In genomic region chr18:2963048-2963447, GRCh38 we compare ENCODE assay signal across 15 cellular contexts. TPM values are rescaled to one million over a fixed set of nuclear protein-coding genes. Genes with fewer than 3 reads are reported as not detected.
DNase-seq lines count a peak whose midpoint lies in the region; ATAC-seq and TF ChIP-seq lines count a peak whose summit lies in the region.
"Had no signal": no experiment of that assay in that cellular context is flagged by ENCODE, and none has a peak within 500 bp of the region (broad histone marks: within the 10 kb centered on the region; RNA-seq: fewer than 3 reads in every experiment).

No MANE protein-coding gene starts in this region.

- H2BK120ac ChIP-seq in mesenchymal stem cell (ENCODE audit: low read depth, low read length), result no peak overlapping the region

- H3K27ac Mint-ChIP-seq in GM23338, result no peak overlapping the region

- peaks cover 6% of the 10 kb centered on the region for H3K79me2 ChIP-seq in PC-3 (ENCODE audit: low read length)
- peaks cover 15% of the 10 kb centered on the region for H3K79me2 ChIP-seq in GM23338 (replicated peaks; ENCODE audit: insufficient read depth)

- POLR2A ChIA-PET in PC-3 (lab: Charles Lee; ENCODE audit: unreplicated experiment), result no interaction called here

- H2BK15ac ChIP-seq in mesenchymal stem cell (ENCODE audit: low read depth, poor library complexity, severe bottlenecking), result no peak overlapping the region

- H2BK5ac ChIP-seq in mesenchymal stem cell (ENCODE audit: low read depth, low read length, poor library complexity, severe bottlenecking), result no peak overlapping the region

- H2AK5ac ChIP-seq in mesenchymal stem cell (ENCODE audit: low read length, severe bottlenecking), result peak overlapping the region; percentile 4

- H3K9me3 ChIP-seq in KOPT-K1 (ENCODE audit: insufficient read depth, low read length, poor library complexity, severe bottlenecking) (no peaks in the 10 kb centered on the region), mesenchymal stem cell (ENCODE audit: control insufficient read depth, low read length) (no peaks in the 10 kb centered on the region), PC-3 (ENCODE audit: low read length) (no peaks in the 10 kb centered on the region)
- H3K9me3 ChIP-seq: BE2C had no signal

- CTCF ChIA-PET in PC-3 (lab: Charles Lee), result no interaction called here

- ATAC-seq in activated T-cell treated with anti-CD3 and anti-CD28 coated beads, Interleukin-2, amount 50 U/mL, for 4 hours, result peak; percentile 57 to 63
- ATAC-seq in GM18498 (IDR thresholded peaks at IDR 0.05; ENCODE audit: unreplicated experiment) (no peak), PC-3 (no peak), GM23338 (no peak), HG03460 (IDR thresholded peaks at IDR 0.05; ENCODE audit: unreplicated experiment) (no peak)

- H3F3A ChIP-seq in PC-3 (ENCODE audit: low read length, unreplicated experiment), result no peaks in the 10 kb centered on the region
- no peaks in the 10 kb centered on the region for H3F3A ChIP-seq in GM23338 (replicated peaks; ENCODE audit: low read depth)

- H3K27ac ChIP-seq in KOPT-K1 (ENCODE audit: low read depth, low read length, poor library complexity, severe bottlenecking) (peak overlapping the region; percentile 87), mesenchymal stem cell (ENCODE audit: low read length, poor library complexity, severe bottlenecking) (no peak overlapping the region), PC-3 (ENCODE audit: low read length) (no peak overlapping the region), GM23338 (ENCODE audit: low read depth) (no peak overlapping the region)
- H3K27ac ChIP-seq: HL-60 had no signal

- TF ChIP-seq CTCF in PC-3 (conservative IDR thresholded peaks at IDR 0.05; ENCODE audit: low read depth, low read length) (no peak), GM23338 (conservative IDR thresholded peaks at IDR 0.05; ENCODE audit: low read depth in 2 of 2) (no peak)

- no peak overlapping the region for H3K4ac ChIP-seq in mesenchymal stem cell (ENCODE audit: low read depth in 1 of 2, low read length in 2 of 2)

- DNase-seq in CD1c-positive myeloid dendritic cell (ENCODE audit: extremely low spot score) (peak; percentile 32), mesenchymal stem cell (no peak), PC-3 (no peak), GM23338 (ENCODE audit: low spot score) (no peak)
- peak; percentile 44 for DNase-seq in activated T-cell treated with anti-CD3 and anti-CD28 coated beads, Interleukin-2, amount 50 U/mL, for 4 hours
- DNase-seq: BE2C; dermis blood vessel endothelial cell; glutamatergic neuron; NCI-H1092; stimulated activated CD8-positive, alpha-beta memory T cell treated with anti-CD3 and anti-CD28 coated beads, Interleukin-4, amount 100 ng/mL, for 48 hours; SW 1271 had no signal

- H4K91ac ChIP-seq in mesenchymal stem cell (ENCODE audit: low read length), result no peak overlapping the region

- no peaks in the 10 kb centered on the region for H3K9me3 Mint-ChIP-seq in activated T-cell treated with anti-CD3 and anti-CD28 coated beads, Interleukin-2, amount 50 U/mL, for 4 hours
- H3K9me3 Mint-ChIP-seq in GM23338, result no peaks in the 10 kb centered on the region

- H3K4me3 ChIP-seq in mesenchymal stem cell (ENCODE audit: insufficient read depth in 1 of 2, low read depth in 1 of 2, low read length in 2 of 2) (no peak overlapping the region), PC-3 (ENCODE audit: low read length) (no peak overlapping the region), GM23338 (no peak overlapping the region)

- H3K4me1 Mint-ChIP-seq in activated T-cell treated with anti-CD3 and anti-CD28 coated beads, Interleukin-2, amount 50 U/mL, for 4 hours (ENCODE audit: low read depth), result peaks cover 92% of the 10 kb centered on the region
- H3K4me1 Mint-ChIP-seq in GM23338, result peaks cover 15% of the 10 kb centered on the region; the same call in 2 of the 3 replicates

- H3K4me1 ChIP-seq in mesenchymal stem cell (ENCODE audit: control insufficient read depth, insufficient read depth, low read depth, low read length) (peaks cover 14% of the 10 kb centered on the region), PC-3 (ENCODE audit: insufficient read depth, low read length) (no peaks in the 10 kb centered on the region), GM23338 (ENCODE audit: insufficient read depth) (peaks cover 10% of the 10 kb centered on the region)

- H2BK12ac ChIP-seq in mesenchymal stem cell (ENCODE audit: low read length in 2 of 2), result no peak overlapping the region

- peak overlapping the region; percentile 63 for H3K4me3 Mint-ChIP-seq in activated T-cell treated with anti-CD3 and anti-CD28 coated beads, Interleukin-2, amount 50 U/mL, for 4 hours
- H3K4me3 Mint-ChIP-seq in GM23338, result no peak overlapping the region

- no peak overlapping the region for H3K23ac ChIP-seq in mesenchymal stem cell (ENCODE audit: low read length in 2 of 2)

- H3K27me3 ChIP-seq in mesenchymal stem cell (ENCODE audit: control insufficient read depth in 1 of 2, insufficient read depth in 1 of 2, low read length in 2 of 2), result no peaks in the 10 kb centered on the region
- H3K27me3 ChIP-seq in PC-3 (ENCODE audit: low read length), result no peaks in the 10 kb centered on the region
- no peaks in the 10 kb centered on the region for H3K27me3 ChIP-seq in GM23338 (ENCODE audit: insufficient read depth)
- H3K27me3 ChIP-seq: BE2C had no signal

- H3K9me2 ChIP-seq in PC-3 (replicated peaks; ENCODE audit: low read length) (no peaks in the 10 kb centered on the region), GM23338 (ENCODE audit: insufficient read depth) (no peaks in the 10 kb centered on the region)

- H3K4me2 ChIP-seq in mesenchymal stem cell (ENCODE audit: low read length, poor library complexity, severe bottlenecking) (no peak overlapping the region), PC-3 (ENCODE audit: low read length) (no peak overlapping the region), GM23338 (no peak overlapping the region)

- H3K9ac ChIP-seq in mesenchymal stem cell (ENCODE audit: low read length) (no peak overlapping the region), PC-3 (ENCODE audit: low read length) (no peak overlapping the region)

- H3K14ac ChIP-seq in mesenchymal stem cell (ENCODE audit: low read length in 2 of 2), result peak overlapping the region in 1 of 2 experiments; percentile 61

- H4K8ac ChIP-seq in mesenchymal stem cell (ENCODE audit: low read length), result peak overlapping the region; percentile 16

- peaks cover 4% of the 10 kb centered on the region for H3K36me3 Mint-ChIP-seq in activated T-cell treated with anti-CD3 and anti-CD28 coated beads, Interleukin-2, amount 50 U/mL, for 4 hours (ENCODE audit: insufficient read depth)
- H3K36me3 Mint-ChIP-seq in GM23338 (ENCODE audit: low read depth), result no peaks in the 10 kb centered on the region; the same call in 2 of the 3 replicates

- WGBS in mesenchymal stem cell, result 45% methylated on average over 3 of the region's 3 CpGs

- no peaks in the 10 kb centered on the region for H3K36me3 ChIP-seq in KOPT-K1 (ENCODE audit: insufficient read depth, low read length)
- H3K36me3 ChIP-seq in mesenchymal stem cell (ENCODE audit: control insufficient read depth in 1 of 2, insufficient read depth in 2 of 2, low read depth in 1 of 2, low read length in 2 of 2), result peaks cover 3 to 4% of the 10 kb centered on the region in 2 experiments
- H3K36me3 ChIP-seq in PC-3 (ENCODE audit: low read depth, low read length), result no peaks in the 10 kb centered on the region
- H3K36me3 ChIP-seq in GM23338 (ENCODE audit: insufficient read depth), result no peaks in the 10 kb centered on the region
- H3K36me3 ChIP-seq: BE2C had no signal

- H2AFZ ChIP-seq in mesenchymal stem cell (ENCODE audit: low read depth, low read length) (no peak overlapping the region), PC-3 (ENCODE audit: low read length) (no peak overlapping the region), GM23338 (no peak overlapping the region)

- H3K27me3 Mint-ChIP-seq in activated T-cell treated with anti-CD3 and anti-CD28 coated beads, Interleukin-2, amount 50 U/mL, for 4 hours (ENCODE audit: low read depth), result no peaks in the 10 kb centered on the region
- H3K27me3 Mint-ChIP-seq in GM23338 (ENCODE audit: insufficient read depth, low read depth, poor library complexity), result no peaks in the 10 kb centered on the region

- H3K18ac ChIP-seq in mesenchymal stem cell (ENCODE audit: low read depth in 1 of 2, low read length in 2 of 2), result peak overlapping the region in 1 of 2 experiments; percentile 54

- H4K20me1 ChIP-seq in PC-3 (ENCODE audit: low read length) (no peaks in the 10 kb centered on the region), GM23338 (replicated peaks; ENCODE audit: insufficient read depth) (no peaks in the 10 kb centered on the region)

- intact Hi-C loops in PC-3 (cut with micrococcal nuclease), result no loop called here

- H3K79me1 ChIP-seq in mesenchymal stem cell (replicated peaks; ENCODE audit: low read length, poor library complexity, severe bottlenecking), result peaks cover 19% of the 10 kb centered on the region

- no TSS peak for BruUV-seq in PC-3 (replicated peaks; lab: Mats Ljungman, UMichigan)

TF ChIP-seq in GM23338, 12 proteins besides CTCF, POLR2A, EP300 and RAD21 (continues in another document):
- TF ChIP-seq ZNF114 (CRISPR knock-in tag; IDR thresholded peaks at IDR 0.05) (no peak), NANOG (IDR thresholded peaks at IDR 0.05; ENCODE audit: borderline replicate concordance) (no peak), STAT1 (IDR thresholded peaks at IDR 0.05; ENCODE audit: unreplicated experiment) (no peak), POLR2AphosphoS5 (IDR thresholded peaks at IDR 0.05; ENCODE audit: low read depth) (no peak), CREB1 (CRISPR knock-in tag; IDR thresholded peaks at IDR 0.05; ENCODE audit: low read depth) (no peak)

RNA-seq across cellular contexts. Expression of gene LPIN2, which starts 49.9 kb away (rescaled TPM):
- 10 to 100 TPM; 55.5 to 66.6 (median 60.6) TPM for total RNA-seq in activated T-cell treated with anti-CD3 and anti-CD28 coated beads, Interleukin-2, amount 50 U/mL, for 4 hours
- 28.4 TPM for polyA plus RNA-seq in mesenchymal stem cell (2013, experiment 1 of 2)
- 28.0 TPM for polyA plus RNA-seq in mesenchymal stem cell (2013, experiment 2 of 2)
- total RNA-seq in PC-3 (2014; rRNA removed), result 9.8 and 10.7 TPM in 2 replicates
- total RNA-seq in GM23338 (2014; rRNA removed; shearing (Covaris generic)), result 10.5 and 10.8 TPM in 2 replicates
- polyA plus RNA-seq in GM23338 (2016; fragmentation: Nextera tagmentation; extraction: Ambion mirVana), result 9.0 and 10.1 TPM in 2 replicates

Comparison
In these comparisons a context has a peak if more than half of its experiments do, and no peak if none do; other contexts are left out.
1. DNase-seq: peak in CD1c-positive myeloid dendritic cell (single experiment) and activated T-cell treated with anti-CD3 and anti-CD28 coated beads, Interleukin-2, amount 50 U/mL, for 4 hours (single experiment); none in mesenchymal stem cell (single experiment), PC-3 (single experiment) and GM23338 (single experiment).
2. ATAC-seq: peak in activated T-cell treated with anti-CD3 and anti-CD28 coated beads, Interleukin-2, amount 50 U/mL, for 4 hours (2 of 2); none in GM18498 (single experiment), PC-3 (single experiment), GM23338 (single experiment) and HG03460 (single experiment).